1 cellular context compared by ENCODE assay signal in genomic region chr1:174021611-174022079, GRCh38.
TF ChIP-seq lines count a peak whose summit lies in the region.

No MANE protein-coding gene starts in this region.

TF ChIP-seq in H1, 55 proteins besides CTCF, POLR2A, EP300 and RAD21:
- TF ChIP-seq GABPA (IDR thresholded peaks at IDR 0.05; ENCODE audit: borderline replicate concordance, insufficient read depth, low read length) (no peak), ASH2L (IDR thresholded peaks at IDR 0.05; ENCODE audit: low read length) (peak; percentile 75), CREB1 (IDR thresholded peaks at IDR 0.05) (peak; percentile 32; the same call in 1 of the 2 replicates), ATF2 (IDR thresholded peaks at IDR 0.05; ENCODE audit: low read length) (no peak), CBX8 (IDR thresholded peaks at IDR 0.05; ENCODE audit: borderline replicate concordance, low read depth, low read length) (no peak), RXRA (IDR thresholded peaks at IDR 0.05; ENCODE audit: insufficient read depth, low read depth, low read length) (no peak), HDAC6 (IDR thresholded peaks at IDR 0.05; ENCODE audit: low read depth, low read length) (no peak), TAF1 (IDR thresholded peaks at IDR 0.05; ENCODE audit: low read depth, low read length) (no peak; the same call in 1 of the 2 replicates), POU5F1 (IDR thresholded peaks at IDR 0.05; ENCODE audit: low read depth, low read length) (no peak), POLR2AphosphoS5 (IDR thresholded peaks at IDR 0.05; ENCODE audit: low read depth, low read length) (peak; percentile 49; the same call in 1 of the 2 replicates), USF2 (IDR thresholded peaks at IDR 0.05; ENCODE audit: low read length) (no peak), EGR1 (IDR thresholded peaks at IDR 0.05; ENCODE audit: borderline replicate concordance, low read depth, low read length) (no peak), SP4 (IDR thresholded peaks at IDR 0.05; ENCODE audit: low read length) (peak; percentile 36; the same call in 1 of the 2 replicates), SRF (IDR thresholded peaks at IDR 0.05; ENCODE audit: low read depth, low read length) (no peak), RBBP5 (IDR thresholded peaks at IDR 0.05; ENCODE audit: borderline replicate concordance, low read depth, low read length) (peak; percentile 7; the same call in 1 of the 2 replicates), HDAC2 (IDR thresholded peaks at IDR 0.05; ENCODE audit: borderline replicate concordance in 1 of 2, low read depth in 2 of 2, low read length in 2 of 2) (no peak), KDM4A (IDR thresholded peaks at IDR 0.05; ENCODE audit: low read depth, low read length, severe bottlenecking) (no peak), YY1 (IDR thresholded peaks at IDR 0.05; ENCODE audit: low read depth, low read length) (no peak), TEAD4 (IDR thresholded peaks at IDR 0.05; ENCODE audit: low read depth, low read length) (peak; percentile 36; the same call in 1 of the 2 replicates), ZNF274 (IDR thresholded peaks at IDR 0.05; ENCODE audit: borderline replicate concordance, extremely low read depth, low read length) (no peak), SAP30 (IDR thresholded peaks at IDR 0.05; ENCODE audit: insufficient read depth, insufficient replicate concordance, low read length) (peak; percentile 37), KDM1A (IDR thresholded peaks at IDR 0.05; ENCODE audit: borderline replicate concordance, low read length) (no peak), FOSL1 (IDR thresholded peaks at IDR 0.05; ENCODE audit: insufficient read depth, low read depth, low read length) (no peak), SP1 (IDR thresholded peaks at IDR 0.05; ENCODE audit: low read depth, low read length) (no peak), SIRT6 (IDR thresholded peaks at IDR 0.05; ENCODE audit: low read length) (no peak), ATF3 (IDR thresholded peaks at IDR 0.05; ENCODE audit: insufficient read depth, low read depth, low read length) (no peak), TBP (IDR thresholded peaks at IDR 0.05; ENCODE audit: low read depth, low read length) (peak; percentile 54; the same call in 1 of the 2 replicates), MAFK (IDR thresholded peaks at IDR 0.05; ENCODE audit: low read depth, low read length) (no peak), PHF8 (conservative IDR thresholded peaks at IDR 0.05; ENCODE audit: low read depth, low read length) (peak; percentile 62; the same call in 1 of the 2 replicates)
